9 cellular contexts compared by ENCODE assay signal in genomic region chr2:9099341-9099751, GRCh38.
A peak's percentile ranks its signal among the peaks of the same experiment; 100 is the strongest.
DNase-seq lines count a peak whose midpoint lies in the region; ATAC-seq, FAIRE-seq and TF ChIP-seq lines count a peak whose summit lies in the region.
"Had no signal": no experiment of that assay in that cellular context is flagged by ENCODE, and none has a peak within 500 bp of the region (broad histone marks: within the 10 kb centered on the region; RNA-seq: fewer than 3 reads in every experiment).

No MANE protein-coding gene starts in this region.

- H3K36me3 ChIP-seq in kidney (ENCODE audit: control insufficient read depth in 1 of 2, insufficient read depth in 2 of 2, low read length in 2 of 2) = no peaks in the 10 kb centered on the region

- H3K27ac Mint-ChIP-seq in stimulated activated naive B cell treated with anti-CD40 and anti-IgM and Interleukin-4, amounts not matched to agents 10 μg/mL and 1 μg/mL and 100 μg/mL, for 72 hours = peak overlapping the region; percentile 52
- H3K27ac Mint-ChIP-seq: stimulated activated naive CD8-positive, alpha-beta T cell treated with anti-CD3 and anti-CD28 coated beads, Interleukin-15, Interleukin-2, amounts not matched to agents 100 ng/mL and 50 ng/mL, for 24 hours had no signal

- peaks cover 0 to 2% of the 10 kb centered on the region in 2 donors for H3K36me3 Mint-ChIP-seq in stimulated activated naive B cell treated with anti-CD40 and anti-IgM and Interleukin-4, amounts not matched to agents 10 μg/mL and 1 μg/mL and 100 μg/mL, for 72 hours

- no peak for FAIRE-seq in kidney (lab: Jason Lieb, UNC)

- no peak overlapping the region for H3K4me3 ChIP-seq in kidney (ENCODE audit: low read length in 2 of 2)

- intact Hi-C loops in kidney (cut with DNase I) (no loop called here), left ventricle myocardium superior (cut with micrococcal nuclease) (no loop called here)

- no peak for TF ChIP-seq CTCF in kidney (IDR thresholded peaks at IDR 0.05; ENCODE audit: borderline replicate concordance, extremely low read depth, insufficient read depth)

- peaks cover 16 to 20% of the 10 kb centered on the region in 2 donors for H3K27me3 Mint-ChIP-seq in stimulated activated naive B cell treated with anti-CD40 and anti-IgM and Interleukin-4, amounts not matched to agents 10 μg/mL and 1 μg/mL and 100 μg/mL, for 72 hours

- H3K4me1 Mint-ChIP-seq in stimulated activated naive B cell treated with anti-CD40 and anti-IgM and Interleukin-4, amounts not matched to agents 10 μg/mL and 1 μg/mL and 100 μg/mL, for 72 hours = peaks cover 18 to 46% of the 10 kb centered on the region in 2 donors

- no peaks in the 10 kb centered on the region for H3K9me3 Mint-ChIP-seq in stimulated activated naive B cell treated with anti-CD40 and anti-IgM and Interleukin-4, amounts not matched to agents 10 μg/mL and 1 μg/mL and 100 μg/mL, for 72 hours
- H3K9me3 Mint-ChIP-seq: stimulated activated naive CD8-positive, alpha-beta T cell treated with anti-CD3 and anti-CD28 coated beads, Interleukin-15, Interleukin-2, amounts not matched to agents 100 ng/mL and 50 ng/mL, for 24 hours had no signal

- H3K9me3 ChIP-seq in kidney (ENCODE audit: control insufficient read depth in 1 of 2, low read length in 2 of 2) = no peaks in the 10 kb centered on the region

- H3K9ac ChIP-seq in kidney (ENCODE audit: low read length in 2 of 2) = peak overlapping the region in 1 of 2 donors; percentile 53

- H3K27ac ChIP-seq in kidney (ENCODE audit: low read depth in 2 of 2, low read length in 2 of 2) = no peak overlapping the region

- H3K4me1 ChIP-seq in kidney (ENCODE audit: control insufficient read depth in 1 of 2, insufficient read depth in 1 of 2, low read depth in 1 of 2, low read length in 2 of 2) = peaks cover 24% of the 10 kb centered on the region in 2 donors

- peak; percentile 77 for ATAC-seq in HG03095 (IDR thresholded peaks at IDR 0.05; ENCODE audit: unreplicated experiment)
- ATAC-seq in stimulated activated naive B cell treated with anti-CD40 and anti-IgM and Interleukin-4, amounts not matched to agents 10 μg/mL and 1 μg/mL and 100 μg/mL, for 72 hours (replicated peaks) = peak; percentile 84 to 90
- no peak for ATAC-seq in left ventricle myocardium superior

- no peak overlapping the region for H3K4me3 Mint-ChIP-seq in stimulated activated naive B cell treated with anti-CD40 and anti-IgM and Interleukin-4, amounts not matched to agents 10 μg/mL and 1 μg/mL and 100 μg/mL, for 72 hours
- H3K4me3 Mint-ChIP-seq: stimulated activated naive CD8-positive, alpha-beta T cell treated with anti-CD3 and anti-CD28 coated beads, Interleukin-15, Interleukin-2, amounts not matched to agents 100 ng/mL and 50 ng/mL, for 24 hours had no signal

- peak; percentile 33 for DNase-seq in activated effector memory CD4-positive, alpha-beta T cell treated with anti-CD3 and anti-CD28 coated beads, Interleukin-2, amount 50 U/mL, for 16 hours
- DNase-seq in activated effector memory CD4-positive, alpha-beta T cell treated with Interleukin-2 at 50 U/mL for 16 hours = no peak
- DNase-seq in astrocyte of the hippocampus (ENCODE audit: low read depth, low spot score) (peak; percentile 79), kidney (no peak), amygdala (lab: John Stamatoyannopoulos, UW) (no peak), left ventricle myocardium superior (no peak)
- DNase-seq in stimulated activated naive B cell treated with anti-CD40 and anti-IgM and Interleukin-4, amounts not matched to agents 10 μg/mL and 1 μg/mL and 100 μg/mL, for 72 hours = peak; percentile 46

Comparison
In these comparisons a context has a peak if more than half of its experiments do, and no peak if none do; other contexts are left out.
1. DNase-seq: peak in activated effector memory CD4-positive, alpha-beta T cell treated with anti-CD3 and anti-CD28 coated beads, Interleukin-2, amount 50 U/mL, for 16 hours (single experiment), astrocyte of the hippocampus (single experiment) and stimulated activated naive B cell treated with anti-CD40 and anti-IgM and Interleukin-4, amounts not matched to agents 10 μg/mL and 1 μg/mL and 100 μg/mL, for 72 hours (single experiment); none in activated effector memory CD4-positive, alpha-beta T cell treated with Interleukin-2 at 50 U/mL for 16 hours (single experiment), kidney (single experiment), amygdala (0 of 56) and left ventricle myocardium superior (single experiment).